In genomic region chr5:179139111-179139935, GRCh38 we compare ENCODE assay signal across 22 cellular contexts.
"Had no signal": no experiment of that assay in that cellular context is flagged by ENCODE, and none has a peak within 500 bp of the region (broad histone marks: within the 10 kb centered on the region; RNA-seq: fewer than 3 reads in every experiment).

No MANE protein-coding gene starts in this region.

- H3K27ac Mint-ChIP-seq: activated CD4-positive, alpha-beta T cell treated with anti-CD3 and anti-CD28 coated beads for 36 hours; activated T-cell treated with anti-CD3 and anti-CD28 coated beads, Interleukin-2, amount 50 U/mL, for 72 hours; memory B cell; natural killer cell; neural progenitor cell; stimulated activated naive B cell treated with anti-CD40 and anti-IgM and Interleukin-4, amounts not matched to agents 10 μg/mL and 1 μg/mL and 100 μg/mL, for 72 hours; T-helper 2 cell treated with Interferon-gamma antibody and Interleukin-4, amounts not matched to agents 5 μg/mL and 100 μg/mL, for 36 hours had no signal

- H3K4me1 Mint-ChIP-seq: central memory CD8-positive, alpha-beta T cell; natural killer cell had no signal

- H3K4me3 Mint-ChIP-seq: activated CD4-positive, alpha-beta T cell treated with anti-CD3 and anti-CD28 coated beads for 36 hours; activated T-cell treated with anti-CD3 and anti-CD28 coated beads, Interleukin-2, amount 50 U/mL, for 72 hours; central memory CD8-positive, alpha-beta T cell; memory B cell; natural killer cell; neural progenitor cell; stimulated activated naive B cell treated with anti-CD40 and anti-IgM and Interleukin-4, amounts not matched to agents 10 μg/mL and 1 μg/mL and 100 μg/mL, for 72 hours; T-helper 2 cell treated with Interferon-gamma antibody and Interleukin-4, amounts not matched to agents 5 μg/mL and 100 μg/mL, for 36 hours had no signal

- H3K27ac ChIP-seq: epithelial cell of prostate, neural progenitor cell, right lobe of liver, stomach, tibial artery had no signal

- H3K27me3 Mint-ChIP-seq: activated CD4-positive, alpha-beta T cell treated with anti-CD3 and anti-CD28 coated beads for 36 hours; central memory CD8-positive, alpha-beta T cell; memory B cell; stimulated activated naive B cell treated with anti-CD40 and anti-IgM and Interleukin-4, amounts not matched to agents 10 μg/mL and 1 μg/mL and 100 μg/mL, for 72 hours had no signal

- H3K9me3 ChIP-seq: right lobe of liver, stomach, tibial artery had no signal

- DNase-seq: activated CD4-positive, alpha-beta T cell treated with anti-CD3 and anti-CD28 coated beads for 36 hours; activated CD4-positive, CD25-positive, alpha-beta regulatory T cell; activated naive CD4-positive, alpha-beta T cell; activated T-cell treated with anti-CD3 and anti-CD28 coated beads for 4 hours; activated T-cell treated with anti-CD3 and anti-CD28 coated beads, Interleukin-2, amount 50 U/mL, for 72 hours; effector CD8-positive, alpha-beta T cell; natural killer cell; right lobe of liver; small intestine; stimulated activated CD4-positive, alpha-beta T cell treated with anti-CD3 and anti-CD28 coated beads, Interleukin-1b, Interleukin-23, amount 100 ng/mL, for 48 hours; stimulated activated CD4-positive, alpha-beta T cell treated with anti-CD3 and anti-CD28 coated beads, Interleukin-4, amount 100 ng/mL, for 4 hours; stimulated activated CD8-positive, alpha-beta memory T cell treated with anti-CD3 and anti-CD28 coated beads, Interleukin-4, amount 100 ng/mL, for 48 hours; stimulated activated naive B cell treated with anti-CD40 and anti-IgM and Interleukin-4, amounts not matched to agents 10 μg/mL and 1 μg/mL and 100 μg/mL, for 72 hours; stomach; T-helper 1 cell; tibial artery had no signal

- H3K36me3 ChIP-seq: neural progenitor cell, right lobe of liver had no signal

- ATAC-seq: activated CD4-positive, alpha-beta T cell treated with anti-CD3 and anti-CD28 coated beads for 36 hours; activated naive CD4-positive, alpha-beta T cell treated with anti-CD3 and anti-CD28 coated beads, Interleukin-2, amount 50 U/mL, for 72 hours; activated T-cell treated with anti-CD3 and anti-CD28 coated beads, Interleukin-2, amount 50 U/mL, for 72 hours; stimulated activated naive B cell treated with anti-CD40 and anti-IgM and Interleukin-4, amounts not matched to agents 10 μg/mL and 1 μg/mL and 100 μg/mL, for 72 hours had no signal

- H3K4me3 ChIP-seq: neural progenitor cell, right lobe of liver, stomach, tibial artery had no signal

- H3K27me3 ChIP-seq: neural progenitor cell, right lobe of liver, stomach, tibial artery had no signal

- H3K4me1 ChIP-seq: neural progenitor cell, right lobe of liver, stomach, tibial artery had no signal

- H3K36me3 Mint-ChIP-seq: activated naive CD4-positive, alpha-beta T cell treated with anti-CD3 and anti-CD28 coated beads, Interleukin-2, amount 50 U/mL, for 72 hours; memory B cell; natural killer cell; stimulated activated naive B cell treated with anti-CD40 and anti-IgM and Interleukin-4, amounts not matched to agents 10 μg/mL and 1 μg/mL and 100 μg/mL, for 72 hours had no signal

- H3K9me3 Mint-ChIP-seq: central memory CD8-positive, alpha-beta T cell; natural killer cell had no signal
